ENCODE assay signal across 26 cellular contexts in the genomic region with DNA sequence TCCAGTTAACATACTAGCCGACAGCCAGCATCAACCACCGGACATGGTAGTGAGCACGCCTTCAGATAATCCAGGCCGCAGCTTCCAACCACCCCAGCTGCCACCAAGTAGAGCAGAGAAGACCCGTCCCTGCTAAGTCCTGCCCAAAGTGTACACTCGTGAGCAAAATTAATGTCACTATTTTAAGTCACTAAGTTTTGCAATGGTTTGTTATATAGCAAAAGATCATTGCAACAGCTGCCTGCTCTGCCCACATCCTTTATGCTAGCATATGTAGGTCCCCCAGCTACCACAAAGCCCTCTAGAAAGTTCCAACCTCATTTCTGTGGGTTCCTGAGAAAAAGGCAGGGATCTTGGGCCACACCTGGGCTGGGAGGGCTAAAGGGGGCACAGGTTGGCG.
A peak's percentile ranks its signal among the peaks of the same experiment; 100 is the strongest.
DNase-seq lines count a peak whose midpoint lies in the region; ATAC-seq lines count a peak whose summit lies in the region.
"Had no signal": no experiment of that assay in that cellular context is flagged by ENCODE, and none has a peak within 500 bp of the region (broad histone marks: within the 10 kb centered on the region; RNA-seq: fewer than 3 reads in every experiment).

No MANE protein-coding gene starts in this region.

- H3K27ac ChIP-seq in thymus (ENCODE audit: low read depth) (peak overlapping the region; percentile 73), right cardiac atrium (ENCODE audit: low read length) (no peak overlapping the region)
- H3K27ac ChIP-seq: 22Rv1, ovary, suprapubic skin, vagina had no signal

- H3K4me3 ChIP-seq in thymus (ENCODE audit: low read length) (no peak overlapping the region), right cardiac atrium (ENCODE audit: low read length) (no peak overlapping the region)
- H3K4me3 ChIP-seq: ovary, smooth muscle cell, suprapubic skin, vagina had no signal

- ATAC-seq in right cardiac atrium (no peak), HG02571 (IDR thresholded peaks at IDR 0.05; ENCODE audit: unreplicated experiment) (no peak)
- ATAC-seq: CD8-positive, alpha-beta T cell had no signal

- no peaks in the 10 kb centered on the region for H3K9me3 Mint-ChIP-seq in activated CD4-positive, alpha-beta T cell treated with anti-CD3 and anti-CD28 coated beads, Interleukin-2, amount 10 ng/mL, durations not matched to agents 7 days and 5 days
- H3K9me3 Mint-ChIP-seq: activated CD4-positive, alpha-beta memory T cell treated with anti-CD3 and anti-CD28 coated beads for 36 hours; CD8-positive, alpha-beta T cell had no signal

- POLR2A ChIA-PET in activated CD4-positive, alpha-beta T cell treated with anti-CD3 and anti-CD28 coated beads, Interleukin-2, amount 10 ng/mL, durations not matched to agents 7 days and 5 days (lab: Charles Lee) = no interaction called here

- H3K4me1 ChIP-seq in thymus (ENCODE audit: control insufficient read depth, insufficient read depth, low read length) (peaks cover 17% of the 10 kb centered on the region), right cardiac atrium (ENCODE audit: control insufficient read depth, insufficient read depth, low read length) (peaks cover 10% of the 10 kb centered on the region)

- no peaks in the 10 kb centered on the region for H3K36me3 ChIP-seq in thymus (ENCODE audit: control insufficient read depth, insufficient read depth)
- H3K36me3 ChIP-seq: ovary, suprapubic skin, vagina had no signal

- H3K4me3 Mint-ChIP-seq in activated CD4-positive, alpha-beta T cell treated with anti-CD3 and anti-CD28 coated beads, Interleukin-2, amount 10 ng/mL, durations not matched to agents 7 days and 5 days = no peak overlapping the region
- H3K4me3 Mint-ChIP-seq: activated CD4-positive, alpha-beta memory T cell treated with anti-CD3 and anti-CD28 coated beads for 36 hours; activated naive CD8-positive, alpha-beta T cell treated with anti-CD3 and anti-CD28 coated beads for 36 hours; CD8-positive, alpha-beta T cell; endodermal cell; nephron progenitor cell had no signal

- H3K4me1 Mint-ChIP-seq in activated CD4-positive, alpha-beta T cell treated with anti-CD3 and anti-CD28 coated beads, Interleukin-2, amount 10 ng/mL, durations not matched to agents 7 days and 5 days = peaks cover 9% of the 10 kb centered on the region

- no peaks in the 10 kb centered on the region for H3K9me3 ChIP-seq in thymus (ENCODE audit: control insufficient read depth)
- H3K9me3 ChIP-seq in right cardiac atrium (ENCODE audit: control insufficient read depth, low read length) = no peaks in the 10 kb centered on the region
- H3K9me3 ChIP-seq: ovary, suprapubic skin, vagina had no signal

- intact Hi-C loops in right cardiac atrium (cut with DNase I) = no loop called here

- WGBS in thymus = 43% methylated on average over 7 of the region's 7 CpGs
- 72% methylated on average over 7 of the region's 7 CpGs for WGBS in right cardiac atrium

- H3K27me3 ChIP-seq in thymus (ENCODE audit: control insufficient read depth, insufficient read depth) (no peaks in the 10 kb centered on the region), right cardiac atrium (ENCODE audit: control insufficient read depth, insufficient read depth) (no peaks in the 10 kb centered on the region)
- H3K27me3 ChIP-seq: ovary, suprapubic skin, vagina had no signal

- H3K36me3 Mint-ChIP-seq in activated CD4-positive, alpha-beta T cell treated with anti-CD3 and anti-CD28 coated beads, Interleukin-2, amount 10 ng/mL, durations not matched to agents 7 days and 5 days (ENCODE audit: low read depth) = no peaks in the 10 kb centered on the region
- H3K36me3 Mint-ChIP-seq: activated CD4-positive, alpha-beta memory T cell treated with anti-CD3 and anti-CD28 coated beads for 36 hours; activated naive CD8-positive, alpha-beta T cell treated with anti-CD3 and anti-CD28 coated beads for 36 hours; CD8-positive, alpha-beta T cell had no signal

- DNase-seq in activated CD4-positive, alpha-beta T cell treated with anti-CD3 and anti-CD28 coated beads, Interleukin-2, amount 10 ng/mL, durations not matched to agents 7 days and 5 days = no peak
- no peak for DNase-seq in activated CD4-positive, alpha-beta T cell treated with anti-CD3 and anti-CD28 coated beads, Interleukin-2, amount 50 U/mL, for 4 hours
- DNase-seq in MV-4-11 (lab: John Stamatoyannopoulos, UW) (peak; percentile 95), SKM-1 treated with dmso at 0.1 percent for 144 hours (lab: John Stamatoyannopoulos, UW; ENCODE audit: unreplicated experiment) (peak; percentile 71), right cardiac atrium (no peak)
- DNase-seq in activated effector memory CD4-positive, alpha-beta T cell treated with Interleukin-2 at 50 U/mL for 16 hours = no peak
- DNase-seq: activated CD4-positive, alpha-beta memory T cell treated with anti-CD3 and anti-CD28 coated beads for 36 hours; activated effector memory CD4-positive, alpha-beta T cell treated with anti-CD3 and anti-CD28 coated beads, Interleukin-2, amount 50 U/mL, for 16 hours; activated naive CD8-positive, alpha-beta T cell treated with anti-CD3 and anti-CD28 coated beads for 36 hours; CD8-positive, alpha-beta T cell; central memory CD4-positive, alpha-beta T cell; DMS 273 treated with DMSO at 0.1 percent for 48 hours; endodermal cell; NCI-H1436 treated with DMSO at 0.1 percent for 48 hours; NCI-H446 treated with DMSO at 0.1 percent for 48 hours; NCI-H82; nephron progenitor cell; ovary; Right ventricle myocardium superior; stimulated activated CD4-positive, alpha-beta T cell treated with anti-CD3 and anti-CD28 coated beads, Interleukin-2, amount 100 ng/mL, for 24 hours had no signal

- H3K27ac Mint-ChIP-seq in activated CD4-positive, alpha-beta T cell treated with anti-CD3 and anti-CD28 coated beads, Interleukin-2, amount 10 ng/mL, durations not matched to agents 7 days and 5 days = peak overlapping the region; percentile 50
- H3K27ac Mint-ChIP-seq: activated CD4-positive, alpha-beta memory T cell treated with anti-CD3 and anti-CD28 coated beads for 36 hours; activated naive CD8-positive, alpha-beta T cell treated with anti-CD3 and anti-CD28 coated beads for 36 hours; CD8-positive, alpha-beta T cell; endodermal cell; nephron progenitor cell had no signal

- H3K27me3 Mint-ChIP-seq in activated CD4-positive, alpha-beta T cell treated with anti-CD3 and anti-CD28 coated beads, Interleukin-2, amount 10 ng/mL, durations not matched to agents 7 days and 5 days = no peaks in the 10 kb centered on the region
- H3K27me3 Mint-ChIP-seq: activated CD4-positive, alpha-beta memory T cell treated with anti-CD3 and anti-CD28 coated beads for 36 hours; activated naive CD8-positive, alpha-beta T cell treated with anti-CD3 and anti-CD28 coated beads for 36 hours had no signal

- CTCF ChIA-PET in activated CD4-positive, alpha-beta T cell treated with anti-CD3 and anti-CD28 coated beads, Interleukin-2, amount 10 ng/mL, durations not matched to agents 7 days and 5 days (lab: Charles Lee) = interaction anchor here (1.0 kb wide), 1 partner anchor 9 kb away, joined by 3 read pairs; no protein-coding TSS in a partner anchor

Comparison
In these comparisons a context has a peak if more than half of its experiments do, and no peak if none do; other contexts are left out.
1. DNase-seq: peak in MV-4-11 (single experiment) and SKM-1 treated with dmso at 0.1 percent for 144 hours (single experiment); none in activated CD4-positive, alpha-beta T cell treated with anti-CD3 and anti-CD28 coated beads, Interleukin-2, amount 10 ng/mL, durations not matched to agents 7 days and 5 days (single experiment), activated CD4-positive, alpha-beta T cell treated with anti-CD3 and anti-CD28 coated beads, Interleukin-2, amount 50 U/mL, for 4 hours (0 of 2), activated effector memory CD4-positive, alpha-beta T cell treated with Interleukin-2 at 50 U/mL for 16 hours (single experiment) and right cardiac atrium (0 of 3).